In genomic region chr2:127115471-127116199, GRCh38 we compare ENCODE assay signal across 1 cellular context.
TF ChIP-seq lines count a peak whose summit lies in the region.

No MANE protein-coding gene starts in this region.

TF ChIP-seq in HepG2, 621 proteins besides CTCF, POLR2A, EP300 and RAD21 (continued from another document):
- TF ChIP-seq HNRNPL (IDR thresholded peaks at IDR 0.05; ENCODE audit: low read depth, low read length) (0 out of 2 replicates have a peak, but pooled peaks have one; percentile 30), ZNF331 (CRISPR knock-in tag; IDR thresholded peaks at IDR 0.05) (no peak), CREBL2 (CRISPR knock-in tag; IDR thresholded peaks at IDR 0.05; ENCODE audit: borderline replicate concordance) (no peak), JUN (CRISPR knock-in tag; IDR thresholded peaks at IDR 0.05) (no peak), PHF21A (CRISPR knock-in tag; IDR thresholded peaks at IDR 0.05) (peak; percentile 28; the same call in 1 of the 2 replicates), MNT (IDR thresholded peaks at IDR 0.05) (no peak), KMT2B (CRISPR knock-in tag; IDR thresholded peaks at IDR 0.05) (no peak), GTF2F1 (IDR thresholded peaks at IDR 0.05; ENCODE audit: low read length) (no peak), ZBTB38 (CRISPR knock-in tag; IDR thresholded peaks at IDR 0.05) (no peak), KDM1A (CRISPR knock-in tag; IDR thresholded peaks at IDR 0.05) (no peak), KDM3A (CRISPR knock-in tag; IDR thresholded peaks at IDR 0.05; ENCODE audit: low read depth) (no peak), ZEB1 (IDR thresholded peaks at IDR 0.05; ENCODE audit: insufficient replicate concordance, low read depth) (no peak), ZBTB2 (CRISPR knock-in tag; IDR thresholded peaks at IDR 0.05; ENCODE audit: low read depth) (no peak), ZMYM3 (CRISPR knock-in tag; IDR thresholded peaks at IDR 0.05) (no peak), ZSCAN21 (CRISPR knock-in tag; IDR thresholded peaks at IDR 0.05; ENCODE audit: borderline replicate concordance) (no peak), ZNF335 (CRISPR knock-in tag; IDR thresholded peaks at IDR 0.05) (no peak), GFI1 (CRISPR knock-in tag; IDR thresholded peaks at IDR 0.05; ENCODE audit: borderline replicate concordance) (peak; percentile 85), MYC (CRISPR knock-in tag; IDR thresholded peaks at IDR 0.05; ENCODE audit: borderline replicate concordance) (no peak)
